8 cellular contexts compared by ENCODE assay signal in the genomic region with DNA sequence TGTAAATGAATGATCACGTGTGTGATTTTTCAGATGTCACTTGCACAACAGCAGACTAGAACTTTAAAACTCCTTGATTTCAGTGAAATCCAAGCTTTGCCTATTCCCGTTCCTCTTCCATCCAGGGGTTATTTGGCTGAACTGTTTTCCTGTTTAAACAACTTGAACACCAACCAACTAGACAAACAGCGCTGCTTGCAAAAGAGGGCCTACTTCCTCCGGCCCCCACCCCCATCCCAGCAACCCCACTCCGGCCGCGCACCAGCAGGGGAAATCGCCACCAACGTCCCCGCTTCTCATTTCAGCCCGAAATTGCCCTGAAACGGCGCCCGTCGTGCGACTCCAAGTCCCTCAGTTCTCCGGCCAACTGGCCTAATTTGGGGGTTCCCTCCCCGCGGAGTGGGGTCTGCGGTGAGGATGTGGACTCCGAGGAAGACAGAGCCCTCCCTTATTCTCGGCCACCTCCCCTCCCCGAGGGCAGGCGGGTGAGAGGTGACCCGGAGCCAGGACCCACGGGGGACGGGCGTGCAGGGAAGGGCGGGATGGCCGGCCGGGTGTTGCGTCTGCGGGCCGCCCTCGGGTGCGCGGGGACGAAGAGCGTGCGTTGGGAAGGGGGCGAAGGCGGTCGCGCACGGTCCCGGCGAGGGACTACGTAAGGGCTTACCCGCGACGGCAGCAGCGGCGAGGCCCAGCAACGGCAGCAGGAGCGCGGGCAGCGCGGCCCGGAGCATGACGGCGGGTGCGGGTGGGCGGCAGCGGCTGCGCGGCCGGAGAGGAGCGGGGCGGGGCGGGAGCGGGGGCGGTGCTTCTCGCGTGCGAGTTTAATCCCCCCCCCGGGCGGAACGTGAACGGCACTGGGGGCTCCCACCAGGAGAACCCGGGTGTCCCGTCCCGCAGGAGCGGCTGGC. TPM values are rescaled to one million over a fixed set of nuclear protein-coding genes. Genes with fewer than 3 reads are reported as not detected.
DNase-seq lines count a peak whose midpoint lies in the region; ATAC-seq and TF ChIP-seq lines count a peak whose summit lies in the region.

Gene CD302, minus strand, starts transcription at position 741 of the 908 bp plus-strand sequence. Its CDS starts 10 bp downstream, at position 731.

- peak within 1 kb of the TSS; percentile 99 for H3K4me3 ChIP-seq in coronary artery
- H3K4me3 ChIP-seq in left lung, result peak within 1 kb of the TSS; percentile 77 to 86

- DNase-seq in COLO829 (ENCODE audit: low spot score) (peak; percentile 29), HT1080 (ENCODE audit: low read depth) (peak; percentile 25), WTC11 (ENCODE audit: low spot score) (peak; percentile 63), coronary artery (ENCODE audit: low spot score) (peak; percentile 84), left lung (peak; percentile 83 to 94), NCI-H128 (lab: John Stamatoyannopoulos, UW; ENCODE audit: unreplicated experiment) (no peak)
- DNase-seq in stimulated activated CD4-positive, alpha-beta T cell treated with anti-CD3 and anti-CD28 coated beads, Interleukin-2, amount 100 ng/mL, for 4 hours (ENCODE audit: low read depth), result peak; percentile 13

- H3K27ac ChIP-seq in coronary artery, result peak within 1 kb of the TSS; percentile 83 to 95
- H3K27ac ChIP-seq in left lung, result peak within 1 kb of the TSS; percentile 94 to 98

- intact Hi-C loops in left lung (cut with DNase I), result no loop called here

- POLR2A ChIA-PET in WTC11 (lab: Charles Lee), result no interaction called here

- H3K4me3 Mint-ChIP-seq in WTC11, result peak within 1 kb of the TSS; percentile 77

- TF ChIP-seq CTCF in WTC11 (IDR thresholded peaks at IDR 0.05), result no peak
- TF ChIP-seq CTCF in coronary artery (IDR thresholded peaks at IDR 0.05), result no peak
- no peak for TF ChIP-seq CTCF in left lung (IDR thresholded peaks at IDR 0.05)

- H3K36me3 ChIP-seq in left lung, result no peaks in the 10 kb centered on the region

- H3K27me3 Mint-ChIP-seq in WTC11 (ENCODE audit: low read depth), result peaks cover 52% of the 10 kb centered on the region

- peaks cover 27% of the 10 kb centered on the region for H3K4me1 Mint-ChIP-seq in WTC11

- H3K36me3 Mint-ChIP-seq in WTC11, result no peaks in the 10 kb centered on the region

- H3K27me3 ChIP-seq in left lung, result no peaks in the 10 kb centered on the region

- H3K9me3 ChIP-seq in left lung, result no peaks in the 10 kb centered on the region

- CTCF ChIA-PET in WTC11 (lab: Charles Lee), result interaction anchor here (1.3 kb wide), 1 partner anchor 42 kb away, joined by 3 read pairs; no protein-coding TSS in a partner anchor

- peak; percentile 55 for ATAC-seq in GM19438 (IDR thresholded peaks at IDR 0.05; ENCODE audit: low read depth, unreplicated experiment)
- peak; percentile 95 for ATAC-seq in WTC11
- peak; percentile 88 for ATAC-seq in left lung

- H3K27ac Mint-ChIP-seq in WTC11, result no peak within 1 kb of the TSS

- H3K4me1 ChIP-seq in left lung, result peaks cover 16 to 62% of the 10 kb centered on the region in 2 donors

- H3K9me3 Mint-ChIP-seq in WTC11, result no peaks in the 10 kb centered on the region

TF ChIP-seq in WTC11, 78 proteins besides CTCF, POLR2A, EP300 and RAD21 (continues in another document):
- TF ChIP-seq GRHL2 (CRISPR knock-in tag; IDR thresholded peaks at IDR 0.05; ENCODE audit: insufficient replicate concordance, severe bottlenecking) (no peak), FOXP1 (CRISPR knock-in tag; IDR thresholded peaks at IDR 0.05; ENCODE audit: borderline replicate concordance) (peak; percentile 86), NFE2L1 (CRISPR knock-in tag; IDR thresholded peaks at IDR 0.05) (peak; percentile 55; the same call in 1 of the 2 replicates), NR2C2 (CRISPR knock-in tag; IDR thresholded peaks at IDR 0.05) (no peak), ZNF219 (CRISPR knock-in tag; IDR thresholded peaks at IDR 0.05; ENCODE audit: borderline replicate concordance) (no peak), ZNF138 (CRISPR knock-in tag; conservative IDR thresholded peaks at IDR 0.05) (peak; percentile 64; the same call in 1 of the 2 replicates), HMGA2 (CRISPR knock-in tag; IDR thresholded peaks at IDR 0.05) (no peak), AFF4 (CRISPR knock-in tag; IDR thresholded peaks at IDR 0.05; ENCODE audit: borderline replicate concordance) (0 out of 2 replicates have a peak, but pooled peaks have one; percentile 83), MYBL2 (CRISPR knock-in tag; IDR thresholded peaks at IDR 0.05) (0 out of 2 replicates have a peak, but pooled peaks have one; percentile 57), RORB (CRISPR knock-in tag; IDR thresholded peaks at IDR 0.05) (no peak), JUN (CRISPR knock-in tag; IDR thresholded peaks at IDR 0.05) (no peak), NFATC4 (CRISPR knock-in tag; IDR thresholded peaks at IDR 0.05) (no peak), USF2 (CRISPR knock-in tag; IDR thresholded peaks at IDR 0.05) (no peak)
- TF ChIP-seq, protein P1, sequence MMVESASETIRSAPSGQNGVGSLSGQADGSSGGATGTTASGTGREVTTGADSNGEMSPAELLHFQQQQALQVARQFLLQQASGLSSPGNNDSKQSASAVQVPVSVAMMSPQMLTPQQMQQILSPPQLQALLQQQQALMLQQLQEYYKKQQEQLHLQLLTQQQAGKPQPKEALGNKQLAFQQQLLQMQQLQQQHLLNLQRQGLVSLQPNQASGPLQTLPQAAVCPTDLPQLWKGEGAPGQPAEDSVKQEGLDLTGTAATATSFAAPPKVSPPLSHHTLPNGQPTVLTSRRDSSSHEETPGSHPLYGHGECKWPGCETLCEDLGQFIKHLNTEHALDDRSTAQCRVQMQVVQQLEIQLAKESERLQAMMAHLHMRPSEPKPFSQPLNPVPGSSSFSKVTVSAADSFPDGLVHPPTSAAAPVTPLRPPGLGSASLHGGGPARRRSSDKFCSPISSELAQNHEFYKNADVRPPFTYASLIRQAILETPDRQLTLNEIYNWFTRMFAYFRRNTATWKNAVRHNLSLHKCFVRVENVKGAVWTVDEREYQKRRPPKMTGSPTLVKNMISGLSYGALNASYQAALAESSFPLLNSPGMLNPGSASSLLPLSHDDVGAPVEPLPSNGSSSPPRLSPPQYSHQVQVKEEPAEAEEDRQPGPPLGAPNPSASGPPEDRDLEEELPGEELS (CRISPR knock-in tag; IDR thresholded peaks at IDR 0.05), result peak; percentile 60; the same call in 1 of the 2 replicates
- TF ChIP-seq, protein P2, sequence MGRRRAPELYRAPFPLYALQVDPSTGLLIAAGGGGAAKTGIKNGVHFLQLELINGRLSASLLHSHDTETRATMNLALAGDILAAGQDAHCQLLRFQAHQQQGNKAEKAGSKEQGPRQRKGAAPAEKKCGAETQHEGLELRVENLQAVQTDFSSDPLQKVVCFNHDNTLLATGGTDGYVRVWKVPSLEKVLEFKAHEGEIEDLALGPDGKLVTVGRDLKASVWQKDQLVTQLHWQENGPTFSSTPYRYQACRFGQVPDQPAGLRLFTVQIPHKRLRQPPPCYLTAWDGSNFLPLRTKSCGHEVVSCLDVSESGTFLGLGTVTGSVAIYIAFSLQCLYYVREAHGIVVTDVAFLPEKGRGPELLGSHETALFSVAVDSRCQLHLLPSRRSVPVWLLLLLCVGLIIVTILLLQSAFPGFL (CRISPR knock-in tag; IDR thresholded peaks at IDR 0.05; ENCODE audit: borderline replicate concordance), result peak; percentile 57; the same call in 1 of the 2 replicates

RNA-seq across cellular contexts. Expression of gene CD302, which starts in this region (rescaled TPM):
- 2.6 and 4.9 TPM in 2 replicates for total RNA-seq in HT1080 (2014; rRNA removed; shearing (Covaris generic))
- polyA plus RNA-seq in HT1080 (2015; cell fraction: cytosol; rRNA removed), result 10.4 and 12.7 TPM in 2 replicates
- polyA plus RNA-seq in HT1080 (2015; cell fraction: nucleus; rRNA removed), result 6.8 and 7.0 TPM in 2 replicates
- total RNA-seq in WTC11 (2021) (1.4 to 2.5 TPM (median 1.8 TPM) in 3 replicates), left lung (10 to 100 TPM; 51.5 to 55.8 TPM)
